Comparison of ENCODE assay signal across 16 cellular contexts in genomic region chr5:124252751-124253146, GRCh38.
DNase-seq lines count a peak whose midpoint lies in the region; ATAC-seq and TF ChIP-seq lines count a peak whose summit lies in the region.
"Had no signal": no experiment of that assay in that cellular context is flagged by ENCODE, and none has a peak within 500 bp of the region (broad histone marks: within the 10 kb centered on the region; RNA-seq: fewer than 3 reads in every experiment).

No MANE protein-coding gene starts in this region.

- H3K27me3 Mint-ChIP-seq in mesothelial cell of epicardium (ENCODE audit: low read depth) (no peaks in the 10 kb centered on the region), Calu3 (ENCODE audit: unreplicated experiment) (no peaks in the 10 kb centered on the region)
- H3K27me3 Mint-ChIP-seq in activated naive CD4-positive, alpha-beta T cell treated with anti-CD3 and anti-CD28 coated beads for 36 hours (ENCODE audit: low read depth) = no peaks in the 10 kb centered on the region
- H3K27me3 Mint-ChIP-seq: CD4-positive, CD25-positive, alpha-beta regulatory T cell had no signal

- ATAC-seq in SK-N-SH treated with all-trans-retinoic acid at 6 μM for 48 hours = peak; percentile 53; the same call in 2 of the 3 replicates
- ATAC-seq in GM21717 (IDR thresholded peaks at IDR 0.05; ENCODE audit: unreplicated experiment) = no peak
- ATAC-seq: Panc1 had no signal

- peaks cover 0 to 6% (median 0%) of the 10 kb centered on the region in 4 donors for H3K9me3 ChIP-seq in esophagus muscularis mucosa
- H3K9me3 ChIP-seq: HAP-1 had no signal

- TF ChIP-seq EP300 in esophagus muscularis mucosa (IDR thresholded peaks at IDR 0.05) = no peak

- peaks cover 0 to 22% (median 18%) of the 10 kb centered on the region in 4 donors for H3K4me1 ChIP-seq in esophagus muscularis mucosa
- H3K4me1 ChIP-seq: HAP-1 had no signal

- peaks cover 39% of the 10 kb centered on the region for H3K9me3 Mint-ChIP-seq in mesothelial cell of epicardium
- peaks cover 5% of the 10 kb centered on the region for H3K9me3 Mint-ChIP-seq in activated naive CD4-positive, alpha-beta T cell treated with anti-CD3 and anti-CD28 coated beads for 36 hours
- H3K9me3 Mint-ChIP-seq in Calu3 (ENCODE audit: low read depth, unreplicated experiment) = peaks cover 7% of the 10 kb centered on the region

- peak; percentile 42 for DNase-seq in esophagus muscularis mucosa (ENCODE audit: extremely low spot score)
- DNase-seq in mesothelial cell of epicardium (ENCODE audit: low spot score in 2 of 2, unreplicated experiment in 2 of 2) = no peak
- peak in 1 of 49 donors; percentile 28 for DNase-seq in substantia nigra (lab: John Stamatoyannopoulos, UW)
- DNase-seq in activated naive CD4-positive, alpha-beta T cell treated with anti-CD3 and anti-CD28 coated beads for 36 hours = no peak
- no peak for DNase-seq in NCI-H1436 (lab: John Stamatoyannopoulos, UW)
- DNase-seq in Calu3 = no peak
- DNase-seq: CD4-positive, CD25-positive, alpha-beta regulatory T cell; GM23248; KG1; NCI-H2029 treated with DMSO at 0.1 percent for 48 hours; NCI-H2171; SIG-M5 had no signal

- TF ChIP-seq CTCF in esophagus muscularis mucosa (IDR thresholded peaks at IDR 0.05) (no peak), mesothelial cell of epicardium (IDR thresholded peaks at IDR 0.05; ENCODE audit: unreplicated experiment) (no peak), Calu3 (IDR thresholded peaks at IDR 0.05; ENCODE audit: unreplicated experiment) (no peak)

- H3K27me3 ChIP-seq in esophagus muscularis mucosa = no peaks in the 10 kb centered on the region

- no peaks in the 10 kb centered on the region for H3K36me3 ChIP-seq in esophagus muscularis mucosa
- H3K36me3 ChIP-seq: HAP-1 had no signal

- intact Hi-C loops in esophagus muscularis mucosa (cut with DNase I) = no loop called here
- intact Hi-C loops in activated naive CD4-positive, alpha-beta T cell treated with anti-CD3 and anti-CD28 coated beads for 36 hours (cut with micrococcal nuclease) = no loop called here
- intact Hi-C loops in Calu3 (cut with micrococcal nuclease; ENCODE audit: unreplicated experiment) = no loop called here

- no peak for TF ChIP-seq POLR2A in esophagus muscularis mucosa (IDR thresholded peaks at IDR 0.05; ENCODE audit: low read depth)

- WGBS in esophagus muscularis mucosa = 43% methylated on average over 1 of the region's 1 CpG

- peaks cover 30% of the 10 kb centered on the region for H3K36me3 Mint-ChIP-seq in mesothelial cell of epicardium
- no peaks in the 10 kb centered on the region for H3K36me3 Mint-ChIP-seq in activated naive CD4-positive, alpha-beta T cell treated with anti-CD3 and anti-CD28 coated beads for 36 hours (ENCODE audit: low read depth)
- no peaks in the 10 kb centered on the region for H3K36me3 Mint-ChIP-seq in Calu3 (ENCODE audit: insufficient read depth, unreplicated experiment)
- H3K36me3 Mint-ChIP-seq: CD4-positive, CD25-positive, alpha-beta regulatory T cell had no signal

- H3K4me3 Mint-ChIP-seq in mesothelial cell of epicardium (no peak overlapping the region), Calu3 (ENCODE audit: low read depth, unreplicated experiment) (no peak overlapping the region)
- no peak overlapping the region for H3K4me3 Mint-ChIP-seq in activated naive CD4-positive, alpha-beta T cell treated with anti-CD3 and anti-CD28 coated beads for 36 hours
- H3K4me3 Mint-ChIP-seq: CD4-positive, CD25-positive, alpha-beta regulatory T cell had no signal

- peaks cover 33% of the 10 kb centered on the region for H3K4me1 Mint-ChIP-seq in mesothelial cell of epicardium
- H3K4me1 Mint-ChIP-seq in activated naive CD4-positive, alpha-beta T cell treated with anti-CD3 and anti-CD28 coated beads for 36 hours (ENCODE audit: low read depth) = no peaks in the 10 kb centered on the region
- H3K4me1 Mint-ChIP-seq in Calu3 (ENCODE audit: low read depth, unreplicated experiment) = no peaks in the 10 kb centered on the region
- H3K4me1 Mint-ChIP-seq: CD4-positive, CD25-positive, alpha-beta regulatory T cell had no signal

- CTCF ChIA-PET in activated naive CD4-positive, alpha-beta T cell treated with anti-CD3 and anti-CD28 coated beads for 36 hours (lab: Charles Lee) = no interaction called here
- CTCF ChIA-PET in Calu3 (lab: Charles Lee) = no interaction called here

- BruUV-seq in Calu3 (replicated peaks; lab: Mats Ljungman, UMichigan) = no TSS peak

- H3K27ac Mint-ChIP-seq in mesothelial cell of epicardium (peak overlapping the region; percentile 84), Calu3 (ENCODE audit: unreplicated experiment) (no peak overlapping the region)
- no peak overlapping the region for H3K27ac Mint-ChIP-seq in activated naive CD4-positive, alpha-beta T cell treated with anti-CD3 and anti-CD28 coated beads for 36 hours
- H3K27ac Mint-ChIP-seq: CD4-positive, CD25-positive, alpha-beta regulatory T cell had no signal

- H3K27ac ChIP-seq in esophagus muscularis mucosa (replicated peaks in 1 of 4) (no peak overlapping the region), substantia nigra (ENCODE audit: low read depth, low read length, poor library complexity, severe bottlenecking) (peak overlapping the region; percentile 78)
- H3K27ac ChIP-seq: GM23248 had no signal

- H3K4me3 ChIP-seq in esophagus muscularis mucosa = no peak overlapping the region
- H3K4me3 ChIP-seq: GM23248, HAP-1 had no signal

TF ChIP-seq in SK-N-SH treated with all-trans-retinoic acid at 6 μM for 48 hours, 23 proteins besides CTCF, POLR2A, EP300 and RAD21:
- TF ChIP-seq RARB (CRISPR knock-in tag; IDR thresholded peaks at IDR 0.05) (no peak), TCF4 (CRISPR knock-in tag; IDR thresholded peaks at IDR 0.05; ENCODE audit: borderline replicate concordance) (peak; percentile 74)
